In genomic region chr14:23047751-23048693, GRCh38 we compare ENCODE assay signal across 19 cellular contexts. TPM values are rescaled to one million over a fixed set of nuclear protein-coding genes. Genes with fewer than 3 reads are reported as not detected.
"Had no signal": no experiment of that assay in that cellular context is flagged by ENCODE, and none has a peak within 500 bp of the region (broad histone marks: within the 10 kb centered on the region; RNA-seq: fewer than 3 reads in every experiment).

No MANE protein-coding gene starts in this region.

- H3K4me3 ChIP-seq: hepatocyte, ovary, SK-N-MC, tibial artery had no signal

- H3K27ac Mint-ChIP-seq: activated CD8-positive, alpha-beta memory T cell treated with anti-CD3 and anti-CD28 coated beads, Interleukin-2, amount 10 ng/mL, durations not matched to agents 7 days and 5 days; activated naive CD4-positive, alpha-beta T cell treated with anti-CD3 and anti-CD28 coated beads, Interleukin-2, amount 50 U/mL, for 72 hours; endodermal cell; memory B cell; natural killer cell treated with Interleukin-12 subunit alpha and Interleukin-12 subunit beta and Interleukin-15 and Interleukin-18, amount 100 ng/mL, for 72 hours had no signal

- H3K27me3 Mint-ChIP-seq: activated CD8-positive, alpha-beta memory T cell treated with anti-CD3 and anti-CD28 coated beads, Interleukin-2, amount 10 ng/mL, durations not matched to agents 7 days and 5 days had no signal

- H3K4me3 Mint-ChIP-seq: activated CD8-positive, alpha-beta memory T cell treated with anti-CD3 and anti-CD28 coated beads, Interleukin-2, amount 10 ng/mL, durations not matched to agents 7 days and 5 days; activated T-cell treated with anti-CD3 and anti-CD28 coated beads, Interleukin-2, amount 50 U/mL, for 4 hours; endodermal cell; memory B cell; natural killer cell treated with Interleukin-12 subunit alpha and Interleukin-12 subunit beta and Interleukin-15 and Interleukin-18, amount 100 ng/mL, for 72 hours had no signal

- H3K27ac ChIP-seq: brain microvascular endothelial cell, hepatocyte, ovary, SK-N-MC, tibial artery had no signal

- H2AFZ ChIP-seq: hepatocyte had no signal

- H3K4me2 ChIP-seq: hepatocyte had no signal

- H3K9me3 ChIP-seq: ovary, tibial artery had no signal

- H3K9me3 Mint-ChIP-seq: activated naive CD4-positive, alpha-beta T cell treated with anti-CD3 and anti-CD28 coated beads, Interleukin-2, amount 50 U/mL, for 72 hours; activated T-cell treated with anti-CD3 and anti-CD28 coated beads, Interleukin-2, amount 50 U/mL, for 4 hours; memory B cell; natural killer cell treated with Interleukin-12 subunit alpha and Interleukin-12 subunit beta and Interleukin-15 and Interleukin-18, amount 100 ng/mL, for 72 hours had no signal

- H3K4me1 ChIP-seq: tibial artery had no signal

- H3K36me3 Mint-ChIP-seq: activated CD8-positive, alpha-beta memory T cell treated with anti-CD3 and anti-CD28 coated beads, Interleukin-2, amount 10 ng/mL, durations not matched to agents 7 days and 5 days; activated naive CD4-positive, alpha-beta T cell treated with anti-CD3 and anti-CD28 coated beads, Interleukin-2, amount 50 U/mL, for 72 hours; memory B cell; natural killer cell treated with Interleukin-12 subunit alpha and Interleukin-12 subunit beta and Interleukin-15 and Interleukin-18, amount 100 ng/mL, for 72 hours had no signal

- H3K36me3 ChIP-seq: brain microvascular endothelial cell, ovary, tibial artery had no signal

- ATAC-seq: activated CD8-positive, alpha-beta memory T cell treated with anti-CD3 and anti-CD28 coated beads, Interleukin-2, amount 10 ng/mL, durations not matched to agents 7 days and 5 days; activated naive CD4-positive, alpha-beta T cell treated with anti-CD3 and anti-CD28 coated beads, Interleukin-2, amount 50 U/mL, for 72 hours; activated T-cell treated with anti-CD3 and anti-CD28 coated beads, Interleukin-2, amount 50 U/mL, for 4 hours; natural killer cell treated with Interleukin-12 subunit alpha and Interleukin-12 subunit beta and Interleukin-15 and Interleukin-18, amount 100 ng/mL, for 72 hours had no signal

- DNase-seq: activated CD8-positive, alpha-beta memory T cell treated with anti-CD3 and anti-CD28 coated beads, Interleukin-2, amount 10 ng/mL, durations not matched to agents 7 days and 5 days; activated effector memory CD4-positive, alpha-beta T cell treated with anti-CD3 and anti-CD28 coated beads, Interleukin-2, amount 50 U/mL, for 16 hours; activated T-cell treated with anti-CD3 and anti-CD28 coated beads, Interleukin-2, amount 50 U/mL, for 4 hours; amniotic stem cell; brain microvascular endothelial cell; endodermal cell; foreskin fibroblast; stimulated activated CD4-positive, alpha-beta T cell treated with anti-CD3 and anti-CD28 coated beads, Interleukin-15, amount 100 ng/mL, for 24 hours; stimulated activated CD4-positive, alpha-beta T cell treated with anti-CD3 and anti-CD28 coated beads, Interleukin-4, amount 100 ng/mL, for 24 hours; T-helper 1 cell; tibial artery had no signal

- H3K4me1 Mint-ChIP-seq: activated CD8-positive, alpha-beta memory T cell treated with anti-CD3 and anti-CD28 coated beads, Interleukin-2, amount 10 ng/mL, durations not matched to agents 7 days and 5 days had no signal

- H3K27me3 ChIP-seq: brain microvascular endothelial cell, hepatocyte, ovary had no signal

RNA-seq across cellular contexts. Expression of gene PSMB11, which starts 6.0 kb away (rescaled TPM):
- total RNA-seq: activated CD8-positive, alpha-beta memory T cell treated with anti-CD3 and anti-CD28 coated beads, Interleukin-2, amount 10 ng/mL, durations not matched to agents 7 days and 5 days; activated naive CD4-positive, alpha-beta T cell treated with anti-CD3 and anti-CD28 coated beads, Interleukin-2, amount 50 U/mL, for 72 hours; activated T-cell treated with anti-CD3 and anti-CD28 coated beads, Interleukin-2, amount 50 U/mL, for 4 hours; dermis blood vessel endothelial cell; endodermal cell; esophagus mucosa; hepatocyte; natural killer cell treated with Interleukin-12 subunit alpha and Interleukin-12 subunit beta and Interleukin-15 and Interleukin-18, amount 100 ng/mL, for 72 hours; ovary had no signal
- polyA plus RNA-seq: hepatocyte, ovary had no signal
